In the genomic region with DNA sequence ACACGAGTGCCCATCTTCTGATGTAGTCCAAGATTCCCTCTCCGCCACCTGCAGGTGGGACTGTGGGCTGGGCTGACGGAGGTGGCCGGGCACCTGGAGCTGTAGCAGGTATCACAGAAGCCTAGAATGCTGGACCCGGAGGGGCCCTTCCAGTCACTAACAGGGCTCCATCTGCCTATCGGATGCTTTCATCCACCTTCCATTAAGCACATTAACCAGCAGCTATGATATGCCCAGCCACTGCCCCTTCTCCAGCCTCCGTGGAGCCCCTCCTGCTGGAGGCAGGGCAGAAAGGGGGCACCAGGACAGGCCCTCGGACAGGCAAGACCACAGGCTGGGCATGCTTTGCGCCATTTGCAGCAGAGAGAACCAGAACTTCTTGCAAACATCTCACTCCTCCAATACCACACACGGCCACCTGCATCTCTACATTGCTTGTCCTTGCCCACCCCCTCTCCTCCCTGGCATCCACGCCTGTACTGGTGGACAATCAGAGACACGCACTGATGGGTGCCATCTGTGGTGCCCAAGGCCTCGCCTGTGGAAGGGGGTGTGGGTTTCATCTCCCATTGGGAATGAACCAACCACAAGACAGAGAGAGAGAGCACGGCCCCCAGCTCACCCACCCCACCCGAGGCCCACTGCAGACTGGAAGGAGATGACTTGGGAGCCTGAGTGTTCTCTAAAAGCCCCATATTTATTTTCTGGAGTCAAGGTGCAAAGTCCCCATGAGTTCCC, we compare ENCODE assay signal across 17 cellular contexts. TPM values are rescaled to one million over a fixed set of nuclear protein-coding genes. Genes with fewer than 3 reads are reported as not detected.
A peak's percentile ranks its signal among the peaks of the same experiment; 100 is the strongest.
DNase-seq lines count a peak whose midpoint lies in the region; ATAC-seq, FAIRE-seq and TF ChIP-seq lines count a peak whose summit lies in the region.
"Had no signal": no experiment of that assay in that cellular context is flagged by ENCODE, and none has a peak within 500 bp of the region (broad histone marks: within the 10 kb centered on the region; RNA-seq: fewer than 3 reads in every experiment).

No MANE protein-coding gene starts in this region.

- CTCF ChIA-PET in HepG2 (lab: Yijun Ruan, JAX; ENCODE audit: low intra/inter-chr PET ratio, low total read pairs): no interaction called here
- CTCF ChIA-PET in activated CD8-positive, alpha-beta memory T cell treated with anti-CD3 and anti-CD28 coated beads, Interleukin-2, amount 10 ng/mL, durations not matched to agents 7 days and 5 days (lab: Charles Lee): no interaction called here

- H3K9me3 ChIP-seq in right lobe of liver: no peaks in the 10 kb centered on the region
- H3K9me3 ChIP-seq in HepG2 (ENCODE audit: low read length): no peaks in the 10 kb centered on the region
- no peaks in the 10 kb centered on the region for H3K9me3 ChIP-seq in neuronal stem cell (replicated peaks in 1 of 2; ENCODE audit: control insufficient read depth in 2 of 2, insufficient read depth in 1 of 2, low read depth in 1 of 2, low read length in 2 of 2)
- no peaks in the 10 kb centered on the region for H3K9me3 ChIP-seq in aorta (ENCODE audit: control insufficient read depth, low read length)
- H3K9me3 ChIP-seq in gastroesophageal sphincter: no peaks in the 10 kb centered on the region
- H3K9me3 ChIP-seq in H9 (ENCODE audit: control insufficient read depth, low read depth, low read length): no peaks in the 10 kb centered on the region
- H3K9me3 ChIP-seq: BE2C had no signal

- in situ Hi-C loops in HepG2 (cut with HindIII; ENCODE audit: extremely low pct_ligation_motif_present, low pct_unique_long_range_greater_than_20kb): no loop called here

- no TSS peak for BruUV-seq in HepG2 (replicated peaks; lab: Mats Ljungman, UMichigan)

- H3K14ac ChIP-seq in neuronal stem cell (ENCODE audit: low read length): no peak overlapping the region
- H3K14ac ChIP-seq in H9 (ENCODE audit: insufficient read depth, low read length): no peak overlapping the region; the same call in 1 of the 2 replicates

- no peak overlapping the region for H3K4me3 ChIP-seq in right lobe of liver
- H3K4me3 ChIP-seq in HepG2 (replicated peaks in 1 of 3; ENCODE audit: insufficient read depth in 1 of 3, low read depth in 2 of 3, low read length in 3 of 3): no peak overlapping the region
- H3K4me3 ChIP-seq in neuronal stem cell (ENCODE audit: low read length in 2 of 2): no peak overlapping the region
- H3K4me3 ChIP-seq in aorta (ENCODE audit: low read length in 2 of 2): no peak overlapping the region
- H3K4me3 ChIP-seq in gastroesophageal sphincter: no peak overlapping the region

- no peaks in the 10 kb centered on the region for H3K27me3 ChIP-seq in right lobe of liver
- H3K27me3 ChIP-seq in HepG2 (ENCODE audit: control insufficient read depth in 1 of 2, insufficient read depth in 2 of 2, low read length in 2 of 2): peaks cover 0 to 3% of the 10 kb centered on the region in 2 experiments; a peak in 2 of 5 replicates
- peaks cover 0 to 37% (median 0%) of the 10 kb centered on the region in 3 experiments for H3K27me3 ChIP-seq in neuronal stem cell (ENCODE audit: control insufficient read depth in 3 of 3, insufficient read depth in 3 of 3, low read depth in 1 of 3, low read length in 3 of 3)
- no peaks in the 10 kb centered on the region for H3K27me3 ChIP-seq in aorta (ENCODE audit: control insufficient read depth in 1 of 2, insufficient read depth in 2 of 2, low read length in 1 of 2)
- no peaks in the 10 kb centered on the region for H3K27me3 ChIP-seq in gastroesophageal sphincter
- H3K27me3 ChIP-seq in H9 (ENCODE audit: insufficient read depth, low read length): no peaks in the 10 kb centered on the region
- H3K27me3 ChIP-seq: BE2C had no signal

- no peak for TF ChIP-seq RAD21 in HepG2 (CRISPR knock-in tag; IDR thresholded peaks at IDR 0.05)

- H3K9ac ChIP-seq in HepG2 (ENCODE audit: insufficient read depth, low read depth, low read length): no peak overlapping the region
- no peak overlapping the region for H3K9ac ChIP-seq in neuronal stem cell (ENCODE audit: low read depth, low read length, poor library complexity)
- H3K9ac ChIP-seq in H9 (ENCODE audit: extremely low read depth, insufficient read length, low read length): no peak overlapping the region

- H4K8ac ChIP-seq in neuronal stem cell (ENCODE audit: low read depth, low read length): no peak overlapping the region
- no peak overlapping the region for H4K8ac ChIP-seq in H9 (replicated peaks; ENCODE audit: insufficient read length, low read depth, low read length)

- H4K91ac ChIP-seq in neuronal stem cell (ENCODE audit: low read depth, low read length, poor library complexity): no peak overlapping the region
- no peak overlapping the region for H4K91ac ChIP-seq in H9 (ENCODE audit: insufficient read length, low read depth, low read length)

- H3K4me3 Mint-ChIP-seq in chondrocyte (ENCODE audit: unreplicated experiment): no peak overlapping the region
- no peak overlapping the region for H3K4me3 Mint-ChIP-seq in activated CD8-positive, alpha-beta memory T cell treated with anti-CD3 and anti-CD28 coated beads, Interleukin-2, amount 10 ng/mL, durations not matched to agents 7 days and 5 days
- H3K4me3 Mint-ChIP-seq in H9: no peak overlapping the region
- H3K4me3 Mint-ChIP-seq: CD14-positive monocyte; CD8-positive, alpha-beta T cell had no signal

- H3K27ac ChIP-seq in right lobe of liver (no peak overlapping the region), HepG2 (ENCODE audit: extremely low read length, insufficient read depth, low read length) (no peak overlapping the region), neuronal stem cell (replicated peaks; ENCODE audit: low read length) (no peak overlapping the region), aorta (ENCODE audit: low read depth in 1 of 2, low read length in 2 of 2) (no peak overlapping the region), gastroesophageal sphincter (no peak overlapping the region), H9 (ENCODE audit: insufficient read length, low read depth, low read length) (no peak overlapping the region)

- no peaks in the 10 kb centered on the region; the same call in 1 of the 2 replicates for H4K20me1 ChIP-seq in HepG2 (ENCODE audit: insufficient read depth, low read length)
- H4K20me1 ChIP-seq in H9 (ENCODE audit: control insufficient read depth, insufficient read depth, insufficient read length): no peaks in the 10 kb centered on the region

- H2BK15ac ChIP-seq in neuronal stem cell (ENCODE audit: low read length) (no peak overlapping the region), H9 (ENCODE audit: low read depth, low read length) (no peak overlapping the region)

- TF ChIP-seq CTCF in right lobe of liver (IDR thresholded peaks at IDR 0.05) (no peak), HepG2 (CRISPR knock-in tag; IDR thresholded peaks at IDR 0.05) (no peak), chondrocyte (IDR thresholded peaks at IDR 0.05) (no peak), gastroesophageal sphincter (IDR thresholded peaks at IDR 0.05) (no peak), H9 (conservative IDR thresholded peaks at IDR 0.05) (no peak)

- no peak overlapping the region for H2AK5ac ChIP-seq in neuronal stem cell (ENCODE audit: low read depth, low read length)
- no peak overlapping the region for H2AK5ac ChIP-seq in H9 (ENCODE audit: insufficient read length, low read length)

- H3K4me1 Mint-ChIP-seq in chondrocyte (ENCODE audit: low read depth): no peaks in the 10 kb centered on the region
- H3K4me1 Mint-ChIP-seq in activated CD8-positive, alpha-beta memory T cell treated with anti-CD3 and anti-CD28 coated beads, Interleukin-2, amount 10 ng/mL, durations not matched to agents 7 days and 5 days: no peaks in the 10 kb centered on the region
- H3K4me1 Mint-ChIP-seq in H9: peaks cover 0 to 6% of the 10 kb centered on the region in 2 experiments; a peak in 2 of 4 replicates

- H2AFZ ChIP-seq in HepG2 (ENCODE audit: low read length) (no peak overlapping the region), neuronal stem cell (ENCODE audit: low read length) (no peak overlapping the region), H9 (ENCODE audit: low read length) (no peak overlapping the region)

- no peak overlapping the region for H3K18ac ChIP-seq in neuronal stem cell (ENCODE audit: low read length)
- H3K18ac ChIP-seq in H9 (ENCODE audit: insufficient read length, low read depth, low read length): no peak overlapping the region

- FAIRE-seq in HepG2 (lab: Jason Lieb, UNC): no peak
- FAIRE-seq: A204.1 had no signal

- H2BK120ac ChIP-seq in neuronal stem cell (ENCODE audit: low read depth, low read length): no peak overlapping the region
- H2BK120ac ChIP-seq in H9 (ENCODE audit: low read depth, low read length, poor library complexity, severe bottlenecking): no peak overlapping the region

- ATAC-seq in right lobe of liver: no peak
- no peak for ATAC-seq in HepG2
- no peak for ATAC-seq in aorta (ENCODE audit: low FRiP score)
- no peak for ATAC-seq in gastroesophageal sphincter
- ATAC-seq in activated CD8-positive, alpha-beta memory T cell treated with anti-CD3 and anti-CD28 coated beads, Interleukin-2, amount 10 ng/mL, durations not matched to agents 7 days and 5 days: no peak
- ATAC-seq: CD8-positive, alpha-beta T cell had no signal

- H3K27me3 Mint-ChIP-seq in chondrocyte (ENCODE audit: low read depth) (peaks cover 24% of the 10 kb centered on the region), H9 (ENCODE audit: low read depth) (no peaks in the 10 kb centered on the region; the same call in 1 of the 2 replicates)
- no peaks in the 10 kb centered on the region for H3K27me3 Mint-ChIP-seq in activated CD8-positive, alpha-beta memory T cell treated with anti-CD3 and anti-CD28 coated beads, Interleukin-2, amount 10 ng/mL, durations not matched to agents 7 days and 5 days

- WGBS in right lobe of liver (ENCODE audit: insufficient coverage, low coverage, low lambda C conversion rate, missing lambda C conversion rate): 100% methylated on average over 3 of the region's 15 CpGs
- WGBS in HepG2 (ENCODE audit: low lambda C conversion rate): 30% methylated on average over 8 of the region's 15 CpGs
- WGBS in neuronal stem cell (ENCODE audit: extremely low coverage in 2 of 2, insufficient read length in 2 of 2, insufficient replicate concordance in 1 of 2), 2 donors: no CpG with 5 or more reads among the region's 15 CpGs
- 95 to 97% methylated on average over 15 of the region's 15 CpGs for whole genome bisulfite sequencing in aorta, 2 donors
- WGBS in gastroesophageal sphincter (ENCODE audit: low coverage in 1 of 2), 2 donors: 100% methylated on average over 1 of the region's 15 CpGs; no CpG with 5 or more reads in 1 of the 2 donors
- WGBS in H9 (ENCODE audit: extremely low coverage, insufficient read length, low lambda C conversion rate): no CpG with 5 or more reads among the region's 15 CpGs

- H3K4me2 ChIP-seq in HepG2 (ENCODE audit: low read depth, low read length): no peak overlapping the region
- no peak overlapping the region for H3K4me2 ChIP-seq in neuronal stem cell (ENCODE audit: insufficient read depth, low read length, poor library complexity, severe bottlenecking)
- no peak overlapping the region for H3K4me2 ChIP-seq in H9 (ENCODE audit: insufficient read depth, insufficient read length, low read length)

- H3K36me3 ChIP-seq in right lobe of liver: peaks cover 0 to 10% (median 0%) of the 10 kb centered on the region in 4 donors
- H3K36me3 ChIP-seq in HepG2 (replicated peaks in 1 of 2; ENCODE audit: control insufficient read depth in 1 of 2, insufficient read depth in 2 of 2, low read length in 2 of 2): no peaks in the 10 kb centered on the region
- H3K36me3 ChIP-seq in neuronal stem cell (replicated peaks in 1 of 2; ENCODE audit: control insufficient read depth in 2 of 2, insufficient read depth in 2 of 2, low read length in 2 of 2): no peaks in the 10 kb centered on the region
- no peaks in the 10 kb centered on the region for H3K36me3 ChIP-seq in aorta (ENCODE audit: control insufficient read depth in 1 of 2, insufficient read depth in 2 of 2, low read length in 1 of 2)
- no peaks in the 10 kb centered on the region for H3K36me3 ChIP-seq in gastroesophageal sphincter
- H3K36me3 ChIP-seq: BE2C had no signal

- POLR2A ChIA-PET in HepG2 (lab: Yijun Ruan, JAX): no interaction called here

- H3K4me1 ChIP-seq in right lobe of liver: peaks cover 0 to 51% (median 17%) of the 10 kb centered on the region in 4 donors
- no peaks in the 10 kb centered on the region for H3K4me1 ChIP-seq in HepG2 (ENCODE audit: insufficient read depth, low read length)
- no peaks in the 10 kb centered on the region for H3K4me1 ChIP-seq in neuronal stem cell (ENCODE audit: control insufficient read depth in 2 of 2, insufficient read depth in 1 of 2, low read depth in 1 of 2, low read length in 2 of 2)
- H3K4me1 ChIP-seq in aorta (ENCODE audit: control insufficient read depth in 1 of 2, insufficient read depth in 2 of 2, low read length in 2 of 2): no peaks in the 10 kb centered on the region
- no peaks in the 10 kb centered on the region for H3K4me1 ChIP-seq in gastroesophageal sphincter
- no peaks in the 10 kb centered on the region for H3K4me1 ChIP-seq in H9 (ENCODE audit: insufficient read depth, low read length)
- H3K4me1 ChIP-seq: BE2C had no signal

- peak in 2 of 3 donors; percentile 10 to 49 for DNase-seq in right lobe of liver
- DNase-seq in HepG2 (ENCODE audit: low spot score): no peak
- peak; percentile 46 for DNase-seq in chondrocyte (ENCODE audit: low spot score)
- DNase-seq in neuronal stem cell (ENCODE audit: low spot score): no peak
- peak; percentile 24 to 52 for DNase-seq in aorta
- no peak for DNase-seq in activated CD8-positive, alpha-beta memory T cell treated with anti-CD3 and anti-CD28 coated beads, Interleukin-2, amount 10 ng/mL, durations not matched to agents 7 days and 5 days
- DNase-seq in H9: no peak
- DNase-seq: ACHN; BE2C; Calu3; CD8-positive, alpha-beta T cell; GF-D8; GOT3; H7 had no signal

- H3K79me1 ChIP-seq in neuronal stem cell (ENCODE audit: low read depth, low read length): no peaks in the 10 kb centered on the region
- no peaks in the 10 kb centered on the region for H3K79me1 ChIP-seq in H9 (ENCODE audit: insufficient read depth, low read depth, low read length, poor library complexity, severe bottlenecking)

- H3K79me2 ChIP-seq in HepG2 (ENCODE audit: insufficient read depth, low read length) (no peaks in the 10 kb centered on the region), H9 (ENCODE audit: insufficient read depth, low read length) (no peaks in the 10 kb centered on the region)

- no peak overlapping the region for H3K56ac ChIP-seq in H9 (ENCODE audit: insufficient read length, low read depth, low read length)

- no peak overlapping the region for H3K27ac Mint-ChIP-seq in chondrocyte (ENCODE audit: unreplicated experiment)
- no peak overlapping the region for H3K27ac Mint-ChIP-seq in activated CD8-positive, alpha-beta memory T cell treated with anti-CD3 and anti-CD28 coated beads, Interleukin-2, amount 10 ng/mL, durations not matched to agents 7 days and 5 days
- no peak overlapping the region for H3K27ac Mint-ChIP-seq in H9
- H3K27ac Mint-ChIP-seq: CD8-positive, alpha-beta T cell had no signal

- no peaks in the 10 kb centered on the region for H3K23me2 ChIP-seq in H9 (ENCODE audit: insufficient read length, low read depth, low read length, poor library complexity, severe bottlenecking)

- intact Hi-C loops in right lobe of liver (cut with DNase I): loop anchor here in 1 of 2 donors (5.0 kb wide), 1 partner anchor 72 kb away; no protein-coding TSS in a partner anchor
- intact Hi-C loops in HepG2 (cut with micrococcal nuclease; ENCODE audit: unreplicated experiment): no loop called here
- intact Hi-C loops in aorta (cut with DNase I): no loop called here

- H3K36me3 Mint-ChIP-seq in chondrocyte (ENCODE audit: low read depth) (no peaks in the 10 kb centered on the region), H9 (ENCODE audit: insufficient read depth in 1 of 3, low read depth in 3 of 3) (no peaks in the 10 kb centered on the region)
- H3K36me3 Mint-ChIP-seq in activated CD8-positive, alpha-beta memory T cell treated with anti-CD3 and anti-CD28 coated beads, Interleukin-2, amount 10 ng/mL, durations not matched to agents 7 days and 5 days: no peaks in the 10 kb centered on the region

- no peak overlapping the region for H2BK5ac ChIP-seq in neuronal stem cell (ENCODE audit: low read length)
- H2BK5ac ChIP-seq in H9 (ENCODE audit: insufficient read length, low read length): no peak overlapping the region

- TF ChIP-seq EP300 in HepG2 (IDR thresholded peaks at IDR 0.05; ENCODE audit: low read depth in 2 of 2, low read length in 2 of 2) (no peak), HepG2 (CRISPR knock-in tag; IDR thresholded peaks at IDR 0.05; ENCODE audit: borderline replicate concordance) (no peak), gastroesophageal sphincter (IDR thresholded peaks at IDR 0.05) (no peak)

- peak overlapping the region; percentile 36 for H3K23ac ChIP-seq in neuronal stem cell (ENCODE audit: low read depth, low read length, poor library complexity)
- H3K23ac ChIP-seq in H9 (ENCODE audit: insufficient read length, low read depth, low read length): no peak overlapping the region

- H3K4ac ChIP-seq in neuronal stem cell (ENCODE audit: low read length) (no peak overlapping the region), H9 (ENCODE audit: low read depth, low read length) (no peak overlapping the region)

- H3K9me3 Mint-ChIP-seq in chondrocyte (ENCODE audit: low read depth) (no peaks in the 10 kb centered on the region), H9 (no peaks in the 10 kb centered on the region)
- no peaks in the 10 kb centered on the region for H3K9me3 Mint-ChIP-seq in activated CD8-positive, alpha-beta memory T cell treated with anti-CD3 and anti-CD28 coated beads, Interleukin-2, amount 10 ng/mL, durations not matched to agents 7 days and 5 days (ENCODE audit: low read depth)
- H3K9me3 Mint-ChIP-seq: CD14-positive monocyte; CD8-positive, alpha-beta T cell had no signal

- H3T11ph ChIP-seq in H9 (ENCODE audit: low read length): no peak overlapping the region

- TF ChIP-seq POLR2A in right lobe of liver (IDR thresholded peaks at IDR 0.05) (no peak), HepG2 (IDR thresholded peaks at IDR 0.05; ENCODE audit: insufficient read depth in 1 of 2, low read depth in 2 of 2, low read length in 2 of 2) (no peak), gastroesophageal sphincter (IDR thresholded peaks at IDR 0.05) (no peak)

- no peak overlapping the region for H4K5ac ChIP-seq in H9 (ENCODE audit: insufficient read length, low read depth, low read length)

- no peak overlapping the region for H2BK20ac ChIP-seq in H9 (ENCODE audit: low read depth, low read length, poor library complexity, severe bottlenecking)

- no peak overlapping the region for H2BK12ac ChIP-seq in neuronal stem cell (ENCODE audit: low read length)
- no peak overlapping the region for H2BK12ac ChIP-seq in H9 (ENCODE audit: insufficient read length, low read depth, low read length)

RNA-seq across cellular contexts. Expression of a gene that starts 16.8 kb away (rescaled TPM):
- total RNA-seq in right lobe of liver: 10 to 100 TPM; 20.6 to 63.6 (median 29.5) TPM
- total RNA-seq in HepG2 (2016; rRNA removed; fragmentation: Illumina TruSeq; extraction: Trizol): 1.1 and 1.3 TPM in 2 replicates
- total RNA-seq in HepG2 (2016; cell fraction: cytosol; rRNA removed; fragmentation: Illumina TruSeq; extraction: Trizol; ENCODE audit: low read depth): 1.3 and 1.8 TPM in 2 replicates
- 1.2 and 1.3 TPM in 2 replicates for total RNA-seq in HepG2 (2016; cell fraction: insoluble cytoplasmic fraction; rRNA removed; fragmentation: Illumina TruSeq; extraction: Trizol)
- total RNA-seq in HepG2 (2016; cell fraction: membrane; rRNA removed; fragmentation: Illumina TruSeq; extraction: Trizol): 2.2 and 2.3 TPM in 2 replicates
- total RNA-seq in HepG2 (2016; cell fraction: nucleus; rRNA removed; fragmentation: Illumina TruSeq; extraction: Trizol): 0.78 TPM in 2 replicates
- polyA plus RNA-seq in HepG2 (2011; rRNA removed): 0.85 and 0.90 TPM in 2 replicates
- 0.47 and 0.62 TPM in 2 replicates for polyA plus RNA-seq in HepG2 (2011; cell fraction: cytosol; rRNA removed)
- polyA plus RNA-seq in HepG2 (2011; cell fraction: nucleus; rRNA removed): 0.83 and 1.2 TPM in 2 replicates
- 0.30 and 0.45 TPM in 2 replicates for polyA plus RNA-seq in HepG2 (2012)
- 2.1 and 2.9 TPM in 2 replicates for polyA plus RNA-seq in HepG2 (2016; cell fraction: cytosol; fragmentation: Illumina TruSeq; extraction: Trizol; ENCODE audit: low read depth)
- polyA plus RNA-seq in HepG2 (2016; cell fraction: insoluble cytoplasmic fraction; fragmentation: Illumina TruSeq; extraction: Trizol; ENCODE audit: low read depth): 1.7 and 2.3 TPM in 2 replicates
- polyA plus RNA-seq in HepG2 (2016; cell fraction: membrane; fragmentation: Illumina TruSeq; extraction: Trizol; ENCODE audit: low read depth): 3.3 and 3.5 TPM in 2 replicates
- 2.0 and 3.4 TPM in 2 replicates for polyA plus RNA-seq in HepG2 (2016; cell fraction: nucleus; fragmentation: Illumina TruSeq; extraction: Trizol; ENCODE audit: insufficient read depth, low read depth)
- 0.20 and 0.87 TPM in 2 replicates for polyA minus RNA-seq in HepG2 (2011; rRNA and poly(A)+ RNA removed; ENCODE audit: low replicate concordance)
- polyA minus RNA-seq in HepG2 (2011; cell fraction: cytosol; rRNA and poly(A)+ RNA removed): not detected in 2 replicates
- 0.75 and 0.77 TPM in 2 replicates for polyA minus RNA-seq in HepG2 (2011; cell fraction: nucleus; rRNA and poly(A)+ RNA removed)
- 16.1 to 35.4 TPM (median 33.6 TPM) in 3 replicates for total RNA-seq in chondrocyte
- polyA plus RNA-seq in neuronal stem cell (2013, experiment 1 of 2): 23.4 TPM
- polyA plus RNA-seq in neuronal stem cell (2013, experiment 2 of 2): 21.8 TPM
- total RNA-seq in aorta: 10 to 100 TPM; 52.3 to 69.9 TPM
- 10 to 100 TPM; 34.0 to 52.8 TPM for polyA plus RNA-seq in aorta
- total RNA-seq in gastroesophageal sphincter: 10 to 100 TPM; 48.9 to 89.0 (median 75.7) TPM
- 10 to 100 TPM; 18.4 to 29.9 TPM for total RNA-seq in activated CD8-positive, alpha-beta memory T cell treated with anti-CD3 and anti-CD28 coated beads, Interleukin-2, amount 10 ng/mL, durations not matched to agents 7 days and 5 days
- total RNA-seq in H9 (2021): 11.8 and 12.3 TPM in 2 replicates

Comparison
In these comparisons a context has a peak if more than half of its experiments do, and no peak if none do; other contexts are left out.
1. DNase-seq: peak in right lobe of liver (2 of 3), chondrocyte (single experiment) and aorta (2 of 2); none in HepG2 (single experiment), neuronal stem cell (single experiment), activated CD8-positive, alpha-beta memory T cell treated with anti-CD3 and anti-CD28 coated beads, Interleukin-2, amount 10 ng/mL, durations not matched to agents 7 days and 5 days (single experiment) and H9 (single experiment).